ENCODE assay signal across 10 cellular contexts in genomic region chr3:49780968-49781365, GRCh38. TPM values are rescaled to one million over a fixed set of nuclear protein-coding genes. Genes with fewer than 3 reads are reported as not detected.
A peak's percentile ranks its signal among the peaks of the same experiment; 100 is the strongest.
DNase-seq lines count a peak whose midpoint lies in the region; ATAC-seq and TF ChIP-seq lines count a peak whose summit lies in the region.
"Not testable (repeated sequence)": the region's sequence is repeated elsewhere in the genome, so short reads cannot be mapped to it uniquely, and the experiment has no call there.
"Had no signal": no experiment of that assay in that cellular context is flagged by ENCODE, and none has a peak within 500 bp of the region (broad histone marks: within the 10 kb centered on the region; RNA-seq: fewer than 3 reads in every experiment).

No MANE protein-coding gene starts in this region.

- not testable (repeated sequence) for H4K12ac ChIP-seq in trophoblast cell (ENCODE audit: low read depth, low read length)

- peaks cover 28 to 67% (median 42%) of the 10 kb centered on the region in 4 donors for H3K4me1 Mint-ChIP-seq in CD4-positive, alpha-beta memory T cell
- peaks cover 51% of the 10 kb centered on the region for H3K4me1 Mint-ChIP-seq in activated T-cell treated with anti-CD3 and anti-CD28 coated beads, Interleukin-2, amount 50 U/mL, for 24 hours (ENCODE audit: low read depth)
- H3K4me1 Mint-ChIP-seq in naive thymus-derived CD4-positive, alpha-beta T cell, result peaks cover 32 to 69% (median 51%) of the 10 kb centered on the region in 7 donors
- peaks cover 52% of the 10 kb centered on the region for H3K4me1 Mint-ChIP-seq in stimulated activated naive CD8-positive, alpha-beta T cell treated with anti-CD3 and anti-CD28 coated beads, Interleukin-15, amount 100 ng/mL, for 72 hours

- POLR2A ChIA-PET in CD4-positive, alpha-beta memory T cell (lab: Charles Lee; ENCODE audit: partially characterized antibody), result not testable (repeated sequence)
- POLR2A ChIA-PET in naive thymus-derived CD4-positive, alpha-beta T cell (lab: Charles Lee), result interaction anchor here (1.1 to 1.3 kb wide), 2 partner anchors 32 to 57 kb away, joined by 3 read pairs; partner anchors contain the start of genes GMPPB and UBA7

- not testable (repeated sequence) for H3K36me3 ChIP-seq in CD4-positive, alpha-beta memory T cell (ENCODE audit: insufficient read depth, low read length); ectodermal cell (ENCODE audit: control insufficient read depth, insufficient read depth, low read length)
- peaks cover 0 to 48% of the 10 kb centered on the region in 2 donors for H3K36me3 ChIP-seq in left lung
- H3K36me3 ChIP-seq in naive thymus-derived CD4-positive, alpha-beta T cell (ENCODE audit: control insufficient read depth in 2 of 3, insufficient read depth in 3 of 3, low read length in 3 of 3), result peaks cover 0 to 15% (median 0%) of the 10 kb centered on the region in 3 experiments
- H3K36me3 ChIP-seq in trophoblast cell (ENCODE audit: control insufficient read depth in 1 of 2, insufficient read depth in 2 of 2, low read length in 2 of 2), result peaks cover 16 to 17% of the 10 kb centered on the region in 2 experiments

- H3K18ac ChIP-seq in trophoblast cell (ENCODE audit: low read length), result not testable (repeated sequence)

- H2BK5ac ChIP-seq in trophoblast cell (ENCODE audit: low read depth, low read length, poor library complexity), result not testable (repeated sequence)

- not testable (repeated sequence) for H3K9me3 Mint-ChIP-seq in CD4-positive, alpha-beta memory T cell; activated T-cell treated with anti-CD3 and anti-CD28 coated beads, Interleukin-2, amount 50 U/mL, for 24 hours; naive thymus-derived CD4-positive, alpha-beta T cell; stimulated activated naive CD8-positive, alpha-beta T cell treated with anti-CD3 and anti-CD28 coated beads, Interleukin-15, amount 100 ng/mL, for 72 hours

- peaks cover 46% of the 10 kb centered on the region for H3K4me1 ChIP-seq in CD4-positive, alpha-beta memory T cell (ENCODE audit: insufficient read depth, low read length)
- not testable (repeated sequence) for H3K4me1 ChIP-seq in ectodermal cell (ENCODE audit: control insufficient read depth, insufficient read depth, low read length); trophoblast cell (ENCODE audit: control insufficient read depth in 1 of 2, insufficient read depth in 2 of 2, low read length in 2 of 2)
- H3K4me1 ChIP-seq in left lung, result peaks cover 10 to 49% of the 10 kb centered on the region in 2 donors
- H3K4me1 ChIP-seq in naive thymus-derived CD4-positive, alpha-beta T cell (ENCODE audit: control insufficient read depth in 2 of 2, insufficient read depth in 2 of 2, low read length in 2 of 2), result peaks cover 13 to 19% of the 10 kb centered on the region in 2 donors

- CTCF ChIA-PET in CD4-positive, alpha-beta memory T cell (lab: Charles Lee; ENCODE audit: partially characterized antibody), result interaction anchor here (1.9 kb wide), 1 partner anchor 22 kb away, joined by 5 read pairs; the partner anchor contains the start of gene INKA1
- CTCF ChIA-PET in naive thymus-derived CD4-positive, alpha-beta T cell (lab: Charles Lee), result not testable (repeated sequence)

- H3K79me1 ChIP-seq in trophoblast cell (ENCODE audit: low read length), result not testable (repeated sequence)

- not testable (repeated sequence) for H2AFZ ChIP-seq in trophoblast cell (ENCODE audit: insufficient read depth, low read length, poor library complexity)

- not testable (repeated sequence) for H2BK12ac ChIP-seq in trophoblast cell (ENCODE audit: low read length)

- not testable (repeated sequence) for H4K8ac ChIP-seq in trophoblast cell (ENCODE audit: low read depth, low read length)

- H4K91ac ChIP-seq in trophoblast cell (ENCODE audit: low read depth, low read length), result not testable (repeated sequence)

- not testable (repeated sequence) for H2AK5ac ChIP-seq in trophoblast cell (ENCODE audit: low read length)

- not testable (repeated sequence) for H3K4me2 ChIP-seq in trophoblast cell (ENCODE audit: low read length)

- 88 to 95% methylated on average over 9 of the region's 9 CpGs for WGBS in ectodermal cell, 2 experiments
- no CpG with 5 or more reads among the region's 9 CpGs for WGBS in trophoblast cell (ENCODE audit: extremely low coverage, insufficient coverage, insufficient read length)

- not testable (repeated sequence) for H3K4ac ChIP-seq in trophoblast cell (ENCODE audit: low read depth, low read length)

- not testable (repeated sequence) for DNase-seq in CD4-positive, alpha-beta memory T cell; activated T-cell treated with anti-CD3 and anti-CD28 coated beads, Interleukin-2, amount 50 U/mL, for 24 hours; left lung; naive thymus-derived CD4-positive, alpha-beta T cell; trophoblast cell; stimulated activated naive CD8-positive, alpha-beta T cell treated with anti-CD3 and anti-CD28 coated beads, Interleukin-15, amount 100 ng/mL, for 72 hours
- peak; percentile 33 for DNase-seq in MV-4-11 (lab: John Stamatoyannopoulos, UW)

- intact Hi-C loops in CD4-positive, alpha-beta memory T cell (cut with micrococcal nuclease); left lung (cut with DNase I); naive thymus-derived CD4-positive, alpha-beta T cell (cut with micrococcal nuclease): not testable (repeated sequence)

- H3K4me3 ChIP-seq in CD4-positive, alpha-beta memory T cell (ENCODE audit: low read length in 2 of 2); ectodermal cell (ENCODE audit: insufficient read depth, low read depth, low read length); left lung; naive thymus-derived CD4-positive, alpha-beta T cell (ENCODE audit: low read length); trophoblast cell (ENCODE audit: low read depth, low read length): not testable (repeated sequence)

- not testable (repeated sequence) for H3K14ac ChIP-seq in trophoblast cell (ENCODE audit: low read length)

- not testable (repeated sequence) for TF ChIP-seq CTCF in left lung (IDR thresholded peaks at IDR 0.05)

- not testable (repeated sequence) for H3K27ac ChIP-seq in CD4-positive, alpha-beta memory T cell (ENCODE audit: low read depth, low read length); left lung; naive thymus-derived CD4-positive, alpha-beta T cell (ENCODE audit: low read depth, low read length)
- H3K27ac ChIP-seq in ectodermal cell (ENCODE audit: insufficient read depth, low read depth, low read length, poor library complexity, severe bottlenecking) (peak overlapping the region; percentile 50), trophoblast cell (ENCODE audit: low read depth, low read length) (peak overlapping the region; percentile 41)

- not testable (repeated sequence) for H2BK120ac ChIP-seq in trophoblast cell (ENCODE audit: insufficient read depth, low read length, poor library complexity)

- peak overlapping the region in 1 of 8 donors; percentile 34 for H3K4me3 Mint-ChIP-seq in CD4-positive, alpha-beta memory T cell
- not testable (repeated sequence) for H3K4me3 Mint-ChIP-seq in activated T-cell treated with anti-CD3 and anti-CD28 coated beads, Interleukin-2, amount 50 U/mL, for 24 hours; stimulated activated naive CD8-positive, alpha-beta T cell treated with anti-CD3 and anti-CD28 coated beads, Interleukin-15, amount 100 ng/mL, for 72 hours
- H3K4me3 Mint-ChIP-seq in naive thymus-derived CD4-positive, alpha-beta T cell, result peak overlapping the region in 6 of 10 donors; percentile 13 to 70 (median 44)

- not testable (repeated sequence) for H3K9me3 ChIP-seq in CD4-positive, alpha-beta memory T cell (ENCODE audit: control insufficient read depth in 1 of 2, low read length in 2 of 2); ectodermal cell (ENCODE audit: control insufficient read depth, low read length); left lung; naive thymus-derived CD4-positive, alpha-beta T cell (ENCODE audit: control insufficient read depth in 2 of 3, low read length in 3 of 3); trophoblast cell (ENCODE audit: insufficient read depth, low read depth, low read length)

- H3K9ac ChIP-seq in trophoblast cell (ENCODE audit: low read length), result not testable (repeated sequence)

- ATAC-seq in left lung, result peak; percentile 19
- ATAC-seq in naive thymus-derived CD4-positive, alpha-beta T cell; stimulated activated naive CD8-positive, alpha-beta T cell treated with anti-CD3 and anti-CD28 coated beads, Interleukin-15, amount 100 ng/mL, for 72 hours: not testable (repeated sequence)

- H3K23ac ChIP-seq in trophoblast cell (ENCODE audit: low read length), result not testable (repeated sequence)

- H3K27ac Mint-ChIP-seq in CD4-positive, alpha-beta memory T cell, result peak overlapping the region in 4 of 7 donors; percentile 25 to 86 (median 70)
- peak overlapping the region; percentile 10 for H3K27ac Mint-ChIP-seq in activated T-cell treated with anti-CD3 and anti-CD28 coated beads, Interleukin-2, amount 50 U/mL, for 24 hours
- peak overlapping the region in 3 of 9 donors; percentile 63 to 76 (median 72) for H3K27ac Mint-ChIP-seq in naive thymus-derived CD4-positive, alpha-beta T cell
- H3K27ac Mint-ChIP-seq in stimulated activated naive CD8-positive, alpha-beta T cell treated with anti-CD3 and anti-CD28 coated beads, Interleukin-15, amount 100 ng/mL, for 72 hours, result peak overlapping the region; percentile 26 to 27

- H3K27me3 Mint-ChIP-seq in CD4-positive, alpha-beta memory T cell; activated T-cell treated with anti-CD3 and anti-CD28 coated beads, Interleukin-2, amount 50 U/mL, for 24 hours; naive thymus-derived CD4-positive, alpha-beta T cell; stimulated activated naive CD8-positive, alpha-beta T cell treated with anti-CD3 and anti-CD28 coated beads, Interleukin-15, amount 100 ng/mL, for 72 hours: not testable (repeated sequence)

- peaks cover 22 to 47% of the 10 kb centered on the region in 2 donors for H3K36me3 Mint-ChIP-seq in CD4-positive, alpha-beta memory T cell
- peaks cover 70% of the 10 kb centered on the region for H3K36me3 Mint-ChIP-seq in activated T-cell treated with anti-CD3 and anti-CD28 coated beads, Interleukin-2, amount 50 U/mL, for 24 hours (ENCODE audit: low read depth)
- peaks cover 0 to 24% (median 16%) of the 10 kb centered on the region in 5 donors for H3K36me3 Mint-ChIP-seq in naive thymus-derived CD4-positive, alpha-beta T cell

- not testable (repeated sequence) for H3K27me3 ChIP-seq in CD4-positive, alpha-beta memory T cell (ENCODE audit: insufficient read depth, low read length); ectodermal cell (ENCODE audit: control insufficient read depth, insufficient read depth, low read length, poor library complexity, severe bottlenecking); left lung; naive thymus-derived CD4-positive, alpha-beta T cell (ENCODE audit: control insufficient read depth in 2 of 2, insufficient read depth in 2 of 2, low read length in 2 of 2); trophoblast cell (ENCODE audit: insufficient read depth, low read length)

- peaks cover 11% of the 10 kb centered on the region for H3K79me2 ChIP-seq in trophoblast cell (ENCODE audit: control insufficient read depth, insufficient read depth, low read length, poor library complexity)

RNA-seq across cellular contexts. Expression of gene IP6K1, which starts 5.4 kb away (rescaled TPM):
- total RNA-seq in CD4-positive, alpha-beta memory T cell, result 10 to 100 TPM; 50.1 to 60.0 TPM
- 10 to 100 TPM; 19.4 to 38.8 TPM for polyA plus RNA-seq in CD4-positive, alpha-beta memory T cell
- 48.7 TPM for polyA plus RNA-seq in ectodermal cell (2013, experiment 1 of 4)
- 50.3 TPM for polyA plus RNA-seq in ectodermal cell (2013, experiment 2 of 4)
- polyA plus RNA-seq in ectodermal cell (2013, experiment 3 of 4), result 29.7 TPM
- 37.1 TPM for polyA plus RNA-seq in ectodermal cell (2013, experiment 4 of 4)
- 10 to 100 TPM; 42.1 to 42.7 TPM for total RNA-seq in left lung
- total RNA-seq in naive thymus-derived CD4-positive, alpha-beta T cell, result 10 to 100 TPM; 41.8 to 57.0 (median 47.3) TPM
- 10 to 100 TPM; 18.4 to 36.3 TPM for polyA plus RNA-seq in naive thymus-derived CD4-positive, alpha-beta T cell
- 20.4 and 20.9 TPM in 2 replicates for polyA plus RNA-seq in trophoblast cell (2013)

RNA-seq across cellular contexts. Expression of gene CDHR4, which starts 18.7 kb away (rescaled TPM):
- total RNA-seq in CD4-positive, alpha-beta memory T cell, result under 1 TPM in 1 of 2 experiments, not detected in 1; 0.17 TPM
- polyA plus RNA-seq in CD4-positive, alpha-beta memory T cell, result not detected
- polyA plus RNA-seq in ectodermal cell (2013, experiment 1 of 4), result not detected
- 0.39 TPM for polyA plus RNA-seq in ectodermal cell (2013, experiment 2 of 4)
- polyA plus RNA-seq in ectodermal cell (2013, experiment 3 of 4), result not detected
- polyA plus RNA-seq in ectodermal cell (2013, experiment 4 of 4), result 0.12 TPM
- 1 to 10 TPM in 1 of 2 donors, under 1 TPM in 1; 0.20 to 6.1 TPM for total RNA-seq in left lung
- under 1 TPM in 3 of 5 experiments, not detected in 2; 0.29 to 0.62 (median 0.44) TPM for total RNA-seq in naive thymus-derived CD4-positive, alpha-beta T cell
- polyA plus RNA-seq in naive thymus-derived CD4-positive, alpha-beta T cell, result not detected
- 0.07 TPM in 1 of 2 replicates, not detected in the other for polyA plus RNA-seq in trophoblast cell (2013)
- total RNA-seq: K562, LHCN-M2 had no signal

RNA-seq across cellular contexts. Expression of gene INKA1, which starts 22.1 kb away (rescaled TPM):
- total RNA-seq in CD4-positive, alpha-beta memory T cell, result 1 to 10 TPM in 1 of 2 experiments, under 1 TPM in 1; 0.55 to 1.2 TPM
- 1 to 10 TPM in 1 of 2 donors, under 1 TPM in 1; 0.45 to 1.5 TPM for polyA plus RNA-seq in CD4-positive, alpha-beta memory T cell
- polyA plus RNA-seq in ectodermal cell (2013, experiment 1 of 4), result 2.4 TPM
- polyA plus RNA-seq in ectodermal cell (2013, experiment 2 of 4), result 1.9 TPM
- polyA plus RNA-seq in ectodermal cell (2013, experiment 3 of 4), result 2.1 TPM
- 1.9 TPM for polyA plus RNA-seq in ectodermal cell (2013, experiment 4 of 4)
- 1 to 10 TPM; 3.7 to 6.3 TPM for total RNA-seq in left lung
- total RNA-seq in naive thymus-derived CD4-positive, alpha-beta T cell, result 1 to 10 TPM in 3 of 5 experiments, under 1 TPM in 2; 0.65 to 2.2 (median 1.8) TPM
- polyA plus RNA-seq in naive thymus-derived CD4-positive, alpha-beta T cell, result 1 to 10 TPM in 1 of 2 donors, under 1 TPM in 1; 0.69 to 1.6 TPM
- polyA plus RNA-seq in trophoblast cell (2013), result 2.0 and 2.5 TPM in 2 replicates

RNA-seq across cellular contexts. Expression of gene UBA7, which starts 32.8 kb away (rescaled TPM):
- total RNA-seq in CD4-positive, alpha-beta memory T cell, result 100 to 1,000 TPM; 269 to 299 TPM
- 10 to 100 TPM; 39.8 to 45.7 TPM for polyA plus RNA-seq in CD4-positive, alpha-beta memory T cell
- 4.9 TPM for polyA plus RNA-seq in ectodermal cell (2013, experiment 1 of 4)
- 2.9 TPM for polyA plus RNA-seq in ectodermal cell (2013, experiment 2 of 4)
- 2.7 TPM for polyA plus RNA-seq in ectodermal cell (2013, experiment 3 of 4)
- polyA plus RNA-seq in ectodermal cell (2013, experiment 4 of 4), result 2.7 TPM
- 100 to 1,000 TPM in 1 of 2 donors, 10 to 100 TPM in 1; 97.4 to 121 TPM for total RNA-seq in left lung
- total RNA-seq in naive thymus-derived CD4-positive, alpha-beta T cell, result 100 to 1,000 TPM; 273 to 318 (median 287) TPM
- 10 to 100 TPM; 31.6 to 48.4 TPM for polyA plus RNA-seq in naive thymus-derived CD4-positive, alpha-beta T cell
- 2.0 and 2.7 TPM in 2 replicates for polyA plus RNA-seq in trophoblast cell (2013)

RNA-seq across cellular contexts. Expression of gene GMPPB, which starts 57.2 kb away (rescaled TPM):
- 10 to 100 TPM; 59.5 to 61.3 TPM for total RNA-seq in CD4-positive, alpha-beta memory T cell
- 10 to 100 TPM; 22.2 to 24.0 TPM for polyA plus RNA-seq in CD4-positive, alpha-beta memory T cell
- polyA plus RNA-seq in ectodermal cell (2013, experiment 1 of 4), result 15.9 TPM
- 18.2 TPM for polyA plus RNA-seq in ectodermal cell (2013, experiment 2 of 4)
- polyA plus RNA-seq in ectodermal cell (2013, experiment 3 of 4), result 12.4 TPM
- 12.7 TPM for polyA plus RNA-seq in ectodermal cell (2013, experiment 4 of 4)
- total RNA-seq in left lung, result 10 to 100 TPM; 41.0 to 69.5 TPM
- 10 to 100 TPM; 38.3 to 60.4 (median 43.9) TPM for total RNA-seq in naive thymus-derived CD4-positive, alpha-beta T cell
- 10 to 100 TPM; 14.9 to 18.1 TPM for polyA plus RNA-seq in naive thymus-derived CD4-positive, alpha-beta T cell
- polyA plus RNA-seq in trophoblast cell (2013), result 39.9 and 42.9 TPM in 2 replicates
